ENCODE assay signal across 12 cellular contexts in genomic region chr19:54937926-54938325, GRCh38. TPM values are rescaled to one million over a fixed set of nuclear protein-coding genes. Genes with fewer than 3 reads are reported as not detected.
DNase-seq lines count a peak whose midpoint lies in the region; ATAC-seq lines count a peak whose summit lies in the region.
"Had no signal": no experiment of that assay in that cellular context is flagged by ENCODE, and none has a peak within 500 bp of the region (broad histone marks: within the 10 kb centered on the region; RNA-seq: fewer than 3 reads in every experiment).

No MANE protein-coding gene starts in this region.

- peaks cover 6% of the 10 kb centered on the region for H3K4me1 Mint-ChIP-seq in stimulated activated naive CD8-positive, alpha-beta T cell treated with anti-CD3 and anti-CD28 coated beads, Interleukin-15, amount 100 ng/mL, for 72 hours
- H3K4me1 Mint-ChIP-seq in T-helper 1 cell treated with Interleukin-12 subunit alpha and Interleukin-12 subunit beta and Interleukin-4 antibody, amounts not matched to agents 30 μg/mL and 1 μg/mL, for 36 hours (ENCODE audit: low read depth), result peaks cover 4% of the 10 kb centered on the region
- peaks cover 7% of the 10 kb centered on the region in 2 donors for H3K4me1 Mint-ChIP-seq in immature natural killer cell

- H3K27ac Mint-ChIP-seq in stimulated activated naive CD8-positive, alpha-beta T cell treated with anti-CD3 and anti-CD28 coated beads, Interleukin-15, amount 100 ng/mL, for 72 hours, result peak overlapping the region in 1 of 2 donors; percentile 20
- H3K27ac Mint-ChIP-seq in T-helper 1 cell treated with Interleukin-12 subunit alpha and Interleukin-12 subunit beta and Interleukin-4 antibody, amounts not matched to agents 30 μg/mL and 1 μg/mL, for 36 hours, result peak overlapping the region; percentile 70
- peak overlapping the region in 1 of 6 donors; percentile 46 for H3K27ac Mint-ChIP-seq in immature natural killer cell

- peaks cover 37% of the 10 kb centered on the region for H3K27me3 Mint-ChIP-seq in stimulated activated naive CD8-positive, alpha-beta T cell treated with anti-CD3 and anti-CD28 coated beads, Interleukin-15, amount 100 ng/mL, for 72 hours
- H3K27me3 Mint-ChIP-seq in T-helper 1 cell treated with Interleukin-12 subunit alpha and Interleukin-12 subunit beta and Interleukin-4 antibody, amounts not matched to agents 30 μg/mL and 1 μg/mL, for 36 hours (ENCODE audit: low read depth), result peaks cover 4% of the 10 kb centered on the region
- H3K27me3 Mint-ChIP-seq in immature natural killer cell (ENCODE audit: low read depth in 3 of 3), result no peaks in the 10 kb centered on the region

- H3K36me3 Mint-ChIP-seq in T-helper 1 cell treated with Interleukin-12 subunit alpha and Interleukin-12 subunit beta and Interleukin-4 antibody, amounts not matched to agents 30 μg/mL and 1 μg/mL, for 36 hours (ENCODE audit: low read depth), result no peaks in the 10 kb centered on the region
- peaks cover 12 to 29% (median 26%) of the 10 kb centered on the region in 3 donors for H3K36me3 Mint-ChIP-seq in immature natural killer cell

- no peaks in the 10 kb centered on the region for H3K9me3 Mint-ChIP-seq in stimulated activated naive CD8-positive, alpha-beta T cell treated with anti-CD3 and anti-CD28 coated beads, Interleukin-15, amount 100 ng/mL, for 72 hours
- H3K9me3 Mint-ChIP-seq in T-helper 1 cell treated with Interleukin-12 subunit alpha and Interleukin-12 subunit beta and Interleukin-4 antibody, amounts not matched to agents 30 μg/mL and 1 μg/mL, for 36 hours, result no peaks in the 10 kb centered on the region
- H3K9me3 Mint-ChIP-seq in immature natural killer cell, result no peaks in the 10 kb centered on the region

- peak overlapping the region in 1 of 2 donors; percentile 53 for H3K4me3 Mint-ChIP-seq in stimulated activated naive CD8-positive, alpha-beta T cell treated with anti-CD3 and anti-CD28 coated beads, Interleukin-15, amount 100 ng/mL, for 72 hours
- peak overlapping the region; percentile 15 for H3K4me3 Mint-ChIP-seq in T-helper 1 cell treated with Interleukin-12 subunit alpha and Interleukin-12 subunit beta and Interleukin-4 antibody, amounts not matched to agents 30 μg/mL and 1 μg/mL, for 36 hours
- no peak overlapping the region for H3K4me3 Mint-ChIP-seq in immature natural killer cell

- peak in 1 of 2 donors; percentile 39 for DNase-seq in stimulated activated naive CD8-positive, alpha-beta T cell treated with anti-CD3 and anti-CD28 coated beads, Interleukin-15, amount 100 ng/mL, for 72 hours
- DNase-seq in stimulated activated naive CD8-positive, alpha-beta T cell treated with anti-CD3 and anti-CD28 coated beads, Interleukin-15, Interleukin-2, amounts not matched to agents 100 U/mL and 50 U/mL, for 24 hours, result no peak
- DNase-seq in immature natural killer cell, result no peak
- DNase-seq in NCI-H128 (lab: John Stamatoyannopoulos, UW; ENCODE audit: unreplicated experiment), result no peak
- no peak for DNase-seq in activated CD4-positive, CD25-positive, alpha-beta regulatory T cell (lab: John Stamatoyannopoulos, UW)
- DNase-seq: foreskin melanocyte, NCI-H69 had no signal

- ATAC-seq in stimulated activated naive CD8-positive, alpha-beta T cell treated with anti-CD3 and anti-CD28 coated beads, Interleukin-15, amount 100 ng/mL, for 72 hours, result peak; percentile 91
- no peak for ATAC-seq in stimulated activated naive CD8-positive, alpha-beta T cell treated with anti-CD3 and anti-CD28 coated beads, Interleukin-15, Interleukin-2, amounts not matched to agents 100 U/mL and 50 U/mL, for 24 hours
- peak; percentile 62 for ATAC-seq in HG02884 (IDR thresholded peaks at IDR 0.05; ENCODE audit: unreplicated experiment)
- ATAC-seq in HG02571 (IDR thresholded peaks at IDR 0.05; ENCODE audit: unreplicated experiment), result no peak
- ATAC-seq: HepG2 had no signal

RNA-seq across cellular contexts. Expression of gene NLRP7, which starts 9.4 kb away (rescaled TPM):
- polyA plus RNA-seq in immature natural killer cell, result 1 to 10 TPM in 1 of 3 donors, under 1 TPM in 1, not detected in 1; 0.27 to 2.0 TPM
- polyA plus RNA-seq: HepG2, keratinocyte had no signal

RNA-seq across cellular contexts. Expression of gene NLRP2, which starts 28.2 kb away (rescaled TPM):
- 10 to 100 TPM in 1 of 3 donors, 1 to 10 TPM in 2; 1.9 to 18.7 (median 4.4) TPM for polyA plus RNA-seq in immature natural killer cell
- polyA plus RNA-seq: HepG2 had no signal

RNA-seq across cellular contexts. Expression of gene NCR1, which starts 32.0 kb away (rescaled TPM):
- polyA plus RNA-seq in immature natural killer cell, result 100 to 1,000 TPM in 1 of 3 donors, 10 to 100 TPM in 2; 34.1 to 146 (median 61.1) TPM
- polyA plus RNA-seq: HepG2, keratinocyte had no signal

Comparison
In these comparisons a context has a peak if more than half of its experiments do, and no peak if none do; other contexts are left out.
1. ATAC-seq: peak in stimulated activated naive CD8-positive, alpha-beta T cell treated with anti-CD3 and anti-CD28 coated beads, Interleukin-15, amount 100 ng/mL, for 72 hours (single experiment) and HG02884 (single experiment); none in stimulated activated naive CD8-positive, alpha-beta T cell treated with anti-CD3 and anti-CD28 coated beads, Interleukin-15, Interleukin-2, amounts not matched to agents 100 U/mL and 50 U/mL, for 24 hours (single experiment) and HG02571 (single experiment).